ENCODE assay signal across 18 cellular contexts in genomic region chr1:206502813-206503212, GRCh38. TPM values are rescaled to one million over a fixed set of nuclear protein-coding genes. Genes with fewer than 3 reads are reported as not detected.
A peak's percentile ranks its signal among the peaks of the same experiment; 100 is the strongest.
DNase-seq lines count a peak whose midpoint lies in the region; ATAC-seq and TF ChIP-seq lines count a peak whose summit lies in the region.
"Had no signal": no experiment of that assay in that cellular context is flagged by ENCODE, and none has a peak within 500 bp of the region (broad histone marks: within the 10 kb centered on the region; RNA-seq: fewer than 3 reads in every experiment).

No MANE protein-coding gene starts in this region.

- peaks cover 16% of the 10 kb centered on the region for H3F3A ChIP-seq in smooth muscle cell (ENCODE audit: low read depth)

- TF ChIP-seq CTCF in esophagus squamous epithelium (IDR thresholded peaks at IDR 0.05): no peak
- TF ChIP-seq CTCF in smooth muscle cell (IDR thresholded peaks at IDR 0.05; ENCODE audit: borderline replicate concordance, insufficient read depth, poor library complexity, severe bottlenecking): no peak
- no peak for TF ChIP-seq CTCF in ascending aorta (IDR thresholded peaks at IDR 0.05)

- peaks cover 0 to 4% (median 0%) of the 10 kb centered on the region in 4 donors for H3K27me3 ChIP-seq in esophagus squamous epithelium
- no peaks in the 10 kb centered on the region for H3K27me3 ChIP-seq in smooth muscle cell (ENCODE audit: low read depth)
- H3K27me3 ChIP-seq in ascending aorta: no peaks in the 10 kb centered on the region

- CTCF ChIA-PET in activated CD8-positive, alpha-beta memory T cell treated with anti-CD3 and anti-CD28 coated beads, Interleukin-2, amount 10 ng/mL, durations not matched to agents 7 days and 5 days (lab: Charles Lee): interaction anchor here (1.0 to 2.3 kb wide), 10 partner anchors 9 to 161 kb away, joined by 3 to 10 read pairs (median 4); partner anchors contain the start of gene DYRK3

- H3K4me2 ChIP-seq in smooth muscle cell: peak overlapping the region; percentile 71
- H3K4me2 ChIP-seq: A549 had no signal

- peaks cover 32 to 76% (median 40%) of the 10 kb centered on the region in 3 donors for H3K4me1 ChIP-seq in esophagus squamous epithelium
- peaks cover 5% of the 10 kb centered on the region for H3K4me1 ChIP-seq in smooth muscle cell (ENCODE audit: low read depth)
- peaks cover 4 to 47% of the 10 kb centered on the region in 2 donors for H3K4me1 ChIP-seq in ascending aorta

- H3K36me3 ChIP-seq in esophagus squamous epithelium: peaks cover 0 to 4% (median 0%) of the 10 kb centered on the region in 3 donors
- no peaks in the 10 kb centered on the region for H3K36me3 ChIP-seq in smooth muscle cell (ENCODE audit: low read depth)
- H3K36me3 ChIP-seq in ascending aorta: no peaks in the 10 kb centered on the region

- peak overlapping the region in 3 of 4 donors; percentile 17 to 86 (median 79) for H3K27ac ChIP-seq in esophagus squamous epithelium
- H3K27ac ChIP-seq in smooth muscle cell (ENCODE audit: low read depth): peak overlapping the region; percentile 84
- peak overlapping the region in 1 of 2 donors; percentile 85 for H3K27ac ChIP-seq in ascending aorta
- H3K27ac ChIP-seq: A549 had no signal

- H3K79me2 ChIP-seq in smooth muscle cell (ENCODE audit: low read depth): no peaks in the 10 kb centered on the region

- WGBS in esophagus squamous epithelium, 2 donors: 67 to 100% methylated on average over 1 of the region's 1 CpG
- 43% methylated on average over 1 of the region's 1 CpG for WGBS in smooth muscle cell (ENCODE audit: low lambda C conversion rate)

- no peak overlapping the region for H3K9ac ChIP-seq in smooth muscle cell (ENCODE audit: low read depth)

- H3K27me3 Mint-ChIP-seq in activated CD8-positive, alpha-beta memory T cell treated with anti-CD3 and anti-CD28 coated beads, Interleukin-2, amount 10 ng/mL, durations not matched to agents 7 days and 5 days: peaks cover under 1% of the 10 kb centered on the region
- no peaks in the 10 kb centered on the region for H3K27me3 Mint-ChIP-seq in T-helper 17 cell
- H3K27me3 Mint-ChIP-seq: CD8-positive, alpha-beta memory T cell had no signal

- H3K9me3 ChIP-seq in esophagus squamous epithelium: no peaks in the 10 kb centered on the region
- H3K9me3 ChIP-seq in smooth muscle cell (replicated peaks; ENCODE audit: low read depth): no peaks in the 10 kb centered on the region
- no peaks in the 10 kb centered on the region for H3K9me3 ChIP-seq in ascending aorta
- no peaks in the 10 kb centered on the region for H3K9me3 ChIP-seq in T-helper 17 cell (ENCODE audit: control insufficient read depth, low read length, poor library complexity, severe bottlenecking)
- H3K9me3 ChIP-seq: A549 had no signal

- no peaks in the 10 kb centered on the region for H3K9me3 Mint-ChIP-seq in activated CD8-positive, alpha-beta memory T cell treated with anti-CD3 and anti-CD28 coated beads, Interleukin-2, amount 10 ng/mL, durations not matched to agents 7 days and 5 days (ENCODE audit: low read depth)
- H3K9me3 Mint-ChIP-seq: CD8-positive, alpha-beta memory T cell; HFFc6 had no signal

- no peak overlapping the region for H3K4me3 Mint-ChIP-seq in activated CD8-positive, alpha-beta memory T cell treated with anti-CD3 and anti-CD28 coated beads, Interleukin-2, amount 10 ng/mL, durations not matched to agents 7 days and 5 days
- no peak overlapping the region for H3K4me3 Mint-ChIP-seq in T-helper 17 cell
- H3K4me3 Mint-ChIP-seq: CD8-positive, alpha-beta memory T cell had no signal

- no peak for ATAC-seq in activated CD8-positive, alpha-beta memory T cell treated with anti-CD3 and anti-CD28 coated beads, Interleukin-2, amount 10 ng/mL, durations not matched to agents 7 days and 5 days
- no peak for ATAC-seq in T-helper 17 cell
- ATAC-seq: A549, SK-N-SH treated with all-trans-retinoic acid at 6 μM for 48 hours had no signal

- H3K36me3 Mint-ChIP-seq in activated CD8-positive, alpha-beta memory T cell treated with anti-CD3 and anti-CD28 coated beads, Interleukin-2, amount 10 ng/mL, durations not matched to agents 7 days and 5 days: peaks cover 5% of the 10 kb centered on the region
- no peaks in the 10 kb centered on the region for H3K36me3 Mint-ChIP-seq in T-helper 17 cell (ENCODE audit: low read depth)

- intact Hi-C loops in esophagus squamous epithelium (cut with DNase I): no loop called here
- intact Hi-C loops in ascending aorta (cut with DNase I): loop anchor here (1.0 to 10.0 kb wide), 5 partner anchors 13 to 1722 kb away; partner anchors contain the start of genes PFKFB2 and YOD1

- TF ChIP-seq POLR2A in esophagus squamous epithelium (IDR thresholded peaks at IDR 0.05): no peak

- peaks cover 43% of the 10 kb centered on the region for H3K4me1 Mint-ChIP-seq in activated CD8-positive, alpha-beta memory T cell treated with anti-CD3 and anti-CD28 coated beads, Interleukin-2, amount 10 ng/mL, durations not matched to agents 7 days and 5 days
- H3K4me1 Mint-ChIP-seq in T-helper 17 cell: peaks cover 21% of the 10 kb centered on the region

- H2AFZ ChIP-seq in smooth muscle cell (ENCODE audit: low read depth): no peak overlapping the region

- no peak overlapping the region for H3K4me3 ChIP-seq in esophagus squamous epithelium
- H3K4me3 ChIP-seq in smooth muscle cell: no peak overlapping the region
- H3K4me3 ChIP-seq in ascending aorta: no peak overlapping the region
- H3K4me3 ChIP-seq: A549 had no signal

- no peaks in the 10 kb centered on the region for H4K20me1 ChIP-seq in smooth muscle cell (ENCODE audit: low read depth)

- H3K27ac Mint-ChIP-seq in activated CD8-positive, alpha-beta memory T cell treated with anti-CD3 and anti-CD28 coated beads, Interleukin-2, amount 10 ng/mL, durations not matched to agents 7 days and 5 days: peak overlapping the region; percentile 7
- no peak overlapping the region for H3K27ac Mint-ChIP-seq in T-helper 17 cell

- no peak for DNase-seq in activated CD8-positive, alpha-beta memory T cell treated with anti-CD3 and anti-CD28 coated beads, Interleukin-2, amount 10 ng/mL, durations not matched to agents 7 days and 5 days
- DNase-seq in activated CD8-positive, alpha-beta memory T cell treated with anti-CD3 and anti-CD28 coated beads, Interleukin-2, amount 50 U/mL, for 48 hours: no peak
- DNase-seq in esophagus squamous epithelium (lab: John Stamatoyannopoulos, UW) (no peak), smooth muscle cell (lab: John Stamatoyannopoulos, UW; ENCODE audit: unreplicated experiment) (no peak), ascending aorta (ENCODE audit: low spot score in 2 of 2) (no peak), T-helper 17 cell (no peak)
- DNase-seq in stimulated activated CD4-positive, alpha-beta T cell treated with anti-CD3 and anti-CD28 coated beads, Interleukin-4, amount 100 ng/mL, for 1 hour: no peak
- DNase-seq: CD8-positive, alpha-beta memory T cell; DND-41; GF-D8; HFFc6; KG1; NCI-H1105; NCI-H187; NCI-H774 had no signal

TF ChIP-seq in PFSK-1, 5 proteins besides CTCF, POLR2A, EP300 and RAD21:
- no peak for TF ChIP-seq SIN3A (IDR thresholded peaks at IDR 0.05; ENCODE audit: borderline replicate concordance, insufficient read depth, low read length)
- no peak for TF ChIP-seq REST (IDR thresholded peaks at IDR 0.05; ENCODE audit: insufficient read depth in 1 of 2, low read depth in 2 of 2, low read length in 2 of 2)
- 0 out of 2 replicates have a peak, but pooled peaks have one; percentile 9 for TF ChIP-seq POLR2AphosphoS5 (IDR thresholded peaks at IDR 0.05; ENCODE audit: low read depth, low read length)
- TF ChIP-seq TAF1 (IDR thresholded peaks at IDR 0.05; ENCODE audit: borderline replicate concordance, insufficient read depth, low read length): no peak

RNA-seq across cellular contexts. Expression of gene RASSF5, which starts 4.5 kb away (rescaled TPM):
- total RNA-seq in activated CD8-positive, alpha-beta memory T cell treated with anti-CD3 and anti-CD28 coated beads, Interleukin-2, amount 10 ng/mL, durations not matched to agents 7 days and 5 days: 100 to 1,000 TPM; 184 to 216 TPM
- polyA plus RNA-seq in PFSK-1 (2012; ENCODE audit: insufficient read length, low read depth): 2.0 TPM
- total RNA-seq in esophagus squamous epithelium (10 to 100 TPM; 29.2 to 85.3 (median 35.1) TPM), smooth muscle cell (1.3 and 2.6 TPM in 2 replicates), ascending aorta (8.9 TPM), T-helper 17 cell (100 to 1,000 TPM; 177 to 188 TPM)
- polyA plus RNA-seq in smooth muscle cell: 1.6 and 3.3 TPM in 2 replicates

RNA-seq across cellular contexts. Expression of gene IKBKE, which starts 32.5 kb away (rescaled TPM):
- 10 to 100 TPM; 64.8 to 72.7 TPM for total RNA-seq in activated CD8-positive, alpha-beta memory T cell treated with anti-CD3 and anti-CD28 coated beads, Interleukin-2, amount 10 ng/mL, durations not matched to agents 7 days and 5 days
- polyA plus RNA-seq in PFSK-1 (2012; ENCODE audit: insufficient read length, low read depth): 30.0 TPM
- total RNA-seq in esophagus squamous epithelium: 10 to 100 TPM; 12.6 to 23.7 (median 18.1) TPM
- 4.0 and 6.2 TPM in 2 replicates for total RNA-seq in smooth muscle cell
- 8.5 and 9.7 TPM in 2 replicates for polyA plus RNA-seq in smooth muscle cell
- total RNA-seq in ascending aorta: 6.3 TPM
- total RNA-seq in T-helper 17 cell: 10 to 100 TPM; 48.5 to 72.5 TPM
